Comparison of ENCODE assay signal across 10 cellular contexts in the genomic region with DNA sequence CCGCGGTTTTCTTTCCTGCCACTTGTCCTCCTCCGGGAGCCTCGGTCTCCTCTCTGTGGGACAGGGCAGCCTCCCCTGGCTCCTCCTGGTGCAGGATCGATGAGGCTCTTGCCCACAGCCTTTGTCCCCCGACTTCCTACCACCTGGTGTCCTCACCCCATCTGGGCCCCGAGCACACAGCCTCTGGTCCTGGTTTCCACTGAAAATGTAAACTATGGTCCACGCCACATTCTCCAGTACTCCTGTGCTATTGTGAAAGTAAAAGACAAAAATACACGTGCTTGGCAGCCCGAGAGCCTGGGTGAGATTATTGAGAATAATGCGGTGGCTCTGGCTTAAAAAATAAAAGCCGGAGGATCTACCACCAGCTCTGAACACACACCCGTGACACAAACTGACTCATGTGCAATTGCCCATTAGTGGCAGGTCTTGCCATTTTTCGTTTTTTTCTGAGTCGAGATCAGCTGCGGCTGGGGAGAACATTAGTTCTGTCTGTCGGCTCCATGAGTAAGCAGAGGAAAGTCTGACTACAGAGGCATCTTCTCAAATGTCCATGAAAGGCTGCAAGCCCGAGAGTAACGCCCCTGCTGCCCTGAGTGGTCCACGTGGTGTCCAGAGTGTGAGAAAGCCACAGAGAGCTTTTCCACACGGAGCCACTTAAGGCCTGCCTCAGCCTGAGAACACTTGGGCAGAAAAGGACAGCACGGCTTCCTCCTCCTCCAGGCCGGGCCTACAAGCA. TPM values are rescaled to one million over a fixed set of nuclear protein-coding genes. Genes with fewer than 3 reads are reported as not detected.
DNase-seq lines count a peak whose midpoint lies in the region; ATAC-seq and TF ChIP-seq lines count a peak whose summit lies in the region.
"Had no signal": no experiment of that assay in that cellular context is flagged by ENCODE, and none has a peak within 500 bp of the region (broad histone marks: within the 10 kb centered on the region; RNA-seq: fewer than 3 reads in every experiment).

No MANE protein-coding gene starts in this region.

- ATAC-seq in IMR-90 (ENCODE audit: low read depth), result peak; percentile 86
- ATAC-seq: HCT116; stimulated activated naive CD8-positive, alpha-beta T cell treated with anti-CD3 and anti-CD28 coated beads, Interleukin-15, Interleukin-2, amounts not matched to agents 100 U/mL and 50 U/mL, for 24 hours had no signal

- H3K9me3 ChIP-seq in IMR-90 (ENCODE audit: control insufficient read depth, insufficient read depth, low read length), result no peaks in the 10 kb centered on the region
- peaks cover 0 to 23% (median 3%) of the 10 kb centered on the region in 4 donors for H3K9me3 ChIP-seq in tibial nerve

- peak overlapping the region; percentile 96 for H2BK20ac ChIP-seq in IMR-90 (ENCODE audit: low read depth, low read length)

- H3K79me1 ChIP-seq in IMR-90 (ENCODE audit: low read depth in 1 of 2, low read length in 2 of 2), result peaks cover 6 to 55% of the 10 kb centered on the region in 2 experiments; a peak in 3 of 4 replicates

- peak overlapping the region; percentile 95 for H3K14ac ChIP-seq in IMR-90 (replicated peaks; ENCODE audit: low read depth, low read length)

- CTCF ChIA-PET in IMR-90 (lab: Yijun Ruan, JAX), result no interaction called here

- peak overlapping the region; percentile 76 for H2AFZ ChIP-seq in IMR-90 (replicated peaks; ENCODE audit: low read length, poor library complexity)

- H3K36me3 ChIP-seq in IMR-90 (ENCODE audit: control insufficient read depth, insufficient read depth, low read length) (no peaks in the 10 kb centered on the region), tibial nerve (no peaks in the 10 kb centered on the region)

- peak overlapping the region; percentile 66 for H3K9ac ChIP-seq in IMR-90 (ENCODE audit: low read depth, low read length)

- BruUV-seq in IMR-90 (replicated peaks; lab: Mats Ljungman, UMichigan), result no TSS peak

- peak in 1 of 2 donors; percentile 75 for TF ChIP-seq EP300 in tibial nerve (IDR thresholded peaks at IDR 0.05)

- H4K20me1 ChIP-seq in IMR-90 (ENCODE audit: insufficient read depth, low read length), result 0 out of 2 replicates have a peak, but pooled peaks cover 3% of the 10 kb centered on the region

- H3K4me2 ChIP-seq in IMR-90 (ENCODE audit: low read depth, low read length), result peak overlapping the region; percentile 69

- peaks cover 24% of the 10 kb centered on the region for H3K4me1 ChIP-seq in IMR-90 (ENCODE audit: control insufficient read depth, insufficient read depth, low read length)
- peaks cover 0 to 24% (median 3%) of the 10 kb centered on the region in 4 donors for H3K4me1 ChIP-seq in tibial nerve

- peak; percentile 76 for TF ChIP-seq POLR2A in IMR-90 (IDR thresholded peaks at IDR 0.05; ENCODE audit: low read depth, low read length)
- TF ChIP-seq POLR2A in tibial nerve (IDR thresholded peaks at IDR 0.05), result no peak

- peak overlapping the region; percentile 92 for H2AK9ac ChIP-seq in IMR-90 (replicated peaks; ENCODE audit: low read depth, low read length, poor library complexity)

- H3K4ac ChIP-seq in IMR-90 (ENCODE audit: low read depth, low read length), result peak overlapping the region; percentile 99

- peak overlapping the region; percentile 94 for H3K56ac ChIP-seq in IMR-90 (ENCODE audit: extremely low read depth, insufficient read depth, low read length)

- peak; percentile 99 for DNase-seq in IMR-90
- DNase-seq in dedifferentiated amniotic fluid mesenchymal stem cell (ENCODE audit: extremely low spot score), result peak; percentile 97
- DNase-seq in mesenteric fat pad (ENCODE audit: low spot score), result peak; percentile 71
- DNase-seq in tibial nerve (ENCODE audit: low spot score in 2 of 2), result peak; percentile 61 to 71
- no peak for DNase-seq in activated CD4-positive, CD25-positive, alpha-beta regulatory T cell (lab: John Stamatoyannopoulos, UW)
- DNase-seq in NCI-H146 treated with DMSO at 0.1 percent for 48 hours (lab: John Stamatoyannopoulos, UW; ENCODE audit: unreplicated experiment), result no peak
- no peak for DNase-seq in germinal center (ENCODE audit: low spot score)
- DNase-seq: effector CD8-positive, alpha-beta T cell; stimulated activated naive CD8-positive, alpha-beta T cell treated with anti-CD3 and anti-CD28 coated beads, Interleukin-15, Interleukin-2, amounts not matched to agents 100 U/mL and 50 U/mL, for 24 hours had no signal

- H3K4me3 ChIP-seq in IMR-90 (ENCODE audit: insufficient read depth, low read depth, low read length) (peak overlapping the region; percentile 28), tibial nerve (peak overlapping the region in 1 of 4 donors; percentile 12)

- peak; percentile 22; the same call in 1 of the 2 replicates for TF ChIP-seq RAD21 in IMR-90 (IDR thresholded peaks at IDR 0.05; ENCODE audit: low read length)

- peak overlapping the region; percentile 98 for H4K91ac ChIP-seq in IMR-90 (ENCODE audit: insufficient read depth, low read depth, low read length)

- POLR2A ChIA-PET in IMR-90 (lab: Charles Lee; ENCODE audit: unreplicated experiment), result interaction anchor here (0.6 to 1.3 kb wide), 7 partner anchors 13 to 134 kb away, joined by 3 to 6 read pairs (median 4); no protein-coding TSS in a partner anchor

- H2BK15ac ChIP-seq in IMR-90 (ENCODE audit: low read depth, low read length), result peak overlapping the region; percentile 89; the same call in 2 of the 3 replicates

- H4K5ac ChIP-seq in IMR-90 (ENCODE audit: low read depth, low read length), result peak overlapping the region; percentile 63

- H3K27ac ChIP-seq in IMR-90 (ENCODE audit: insufficient read depth, low read length) (peak overlapping the region; percentile 92), tibial nerve (peak overlapping the region; percentile 76 to 89 (median 85))

- H2BK5ac ChIP-seq in IMR-90 (ENCODE audit: low read depth, low read length, poor library complexity, severe bottlenecking), result peak overlapping the region; percentile 87

- dilution Hi-C loops in IMR-90 (cut with HindIII; ENCODE audit: low sequenced_read_pairs, unreplicated experiment), result no loop called here

- TF ChIP-seq CTCF in IMR-90 (conservative IDR thresholded peaks at IDR 0.05; ENCODE audit: low read depth, low read length), result 0 out of 2 replicates have a peak, but pooled peaks have one; percentile 0
- TF ChIP-seq CTCF in tibial nerve (IDR thresholded peaks at IDR 0.05), result no peak

- 8% methylated on average over 5 of the region's 23 CpGs; no CpG with 5 or more reads in 1 of the 2 experiments for WGBS in IMR-90 (ENCODE audit: extremely low coverage in 2 of 2, insufficient read length in 1 of 2), 2 experiments
- WGBS in tibial nerve, 2 donors, result 64 to 66% methylated on average over 23 of the region's 23 CpGs

- peak overlapping the region; percentile 72 for H3K18ac ChIP-seq in IMR-90 (ENCODE audit: low read depth, low read length)

- H3K9me1 ChIP-seq in IMR-90 (ENCODE audit: insufficient read depth, low read length), result peaks cover 25% of the 10 kb centered on the region

- H2BK120ac ChIP-seq in IMR-90 (ENCODE audit: low read depth, low read length), result peak overlapping the region; percentile 98

- H3K23ac ChIP-seq in IMR-90 (ENCODE audit: low read depth, low read length), result peak overlapping the region; percentile 66

- in situ Hi-C loops in IMR-90 (cut with MboI; ENCODE audit: low sequenced_read_pairs), result loop anchor here (5.0 kb wide), 1 partner anchor 120 kb away; no protein-coding TSS in a partner anchor

- intact Hi-C loops in IMR-90 (cut with micrococcal nuclease), result loop anchor here (1.0 kb wide), 1 partner anchor 43 kb away; no protein-coding TSS in a partner anchor

- H3K27me3 ChIP-seq in IMR-90 (ENCODE audit: control insufficient read depth, insufficient read depth, low read length), result no peaks in the 10 kb centered on the region
- H3K27me3 ChIP-seq in tibial nerve, result no peaks in the 10 kb centered on the region

- peak overlapping the region; percentile 70 to 90 for H4K8ac ChIP-seq in IMR-90 (ENCODE audit: low read depth in 2 of 2, low read length in 2 of 2)

- peak overlapping the region; percentile 99 for H2AK5ac ChIP-seq in IMR-90 (ENCODE audit: low read depth, low read length)

TF ChIP-seq in IMR-90, 13 proteins besides CTCF, POLR2A, EP300 and RAD21 (continues in another document):
- TF ChIP-seq BHLHE40 (IDR thresholded peaks at IDR 0.05; ENCODE audit: low read depth, low read length) (peak; percentile 90), CHD1 (IDR thresholded peaks at IDR 0.05; ENCODE audit: low read depth, low read length) (no peak; the same call in 1 of the 2 replicates), RCOR1 (IDR thresholded peaks at IDR 0.05; ENCODE audit: insufficient replicate concordance, low read length) (no peak), SMC3 (IDR thresholded peaks at IDR 0.05; ENCODE audit: low read depth, low read length) (no peak), RFX5 (IDR thresholded peaks at IDR 0.05; ENCODE audit: low read depth, low read length) (no peak), NFE2L2 (IDR thresholded peaks at IDR 0.05; ENCODE audit: low read depth, low read length) (peak; percentile 27; the same call in 1 of the 2 replicates), MAFK (IDR thresholded peaks at IDR 0.05; ENCODE audit: low read depth, low read length) (peak; percentile 45; the same call in 1 of the 2 replicates), FOS (IDR thresholded peaks at IDR 0.05; ENCODE audit: low read depth, low read length) (peak; percentile 84), MXI1 (IDR thresholded peaks at IDR 0.05; ENCODE audit: borderline replicate concordance, low read depth, low read length) (peak; percentile 78; the same call in 1 of the 2 replicates), MAZ (IDR thresholded peaks at IDR 0.05; ENCODE audit: borderline replicate concordance, low read depth, low read length) (no peak; the same call in 1 of the 2 replicates), CEBPB (IDR thresholded peaks at IDR 0.05; ENCODE audit: low read depth, low read length) (peak; percentile 70)
- TF ChIP-seq, protein P1, sequence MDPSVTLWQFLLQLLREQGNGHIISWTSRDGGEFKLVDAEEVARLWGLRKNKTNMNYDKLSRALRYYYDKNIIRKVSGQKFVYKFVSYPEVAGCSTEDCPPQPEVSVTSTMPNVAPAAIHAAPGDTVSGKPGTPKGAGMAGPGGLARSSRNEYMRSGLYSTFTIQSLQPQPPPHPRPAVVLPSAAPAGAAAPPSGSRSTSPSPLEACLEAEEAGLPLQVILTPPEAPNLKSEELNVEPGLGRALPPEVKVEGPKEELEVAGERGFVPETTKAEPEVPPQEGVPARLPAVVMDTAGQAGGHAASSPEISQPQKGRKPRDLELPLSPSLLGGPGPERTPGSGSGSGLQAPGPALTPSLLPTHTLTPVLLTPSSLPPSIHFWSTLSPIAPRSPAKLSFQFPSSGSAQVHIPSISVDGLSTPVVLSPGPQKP (IDR thresholded peaks at IDR 0.05; ENCODE audit: borderline replicate concordance, low read depth, low read length), result no peak

RNA-seq across cellular contexts. Expression of a gene that starts 5.7 kb away (rescaled TPM):
- total RNA-seq in IMR-90 (2012; rRNA removed) (208 and 222 TPM in 2 replicates), mesenteric fat pad (735 TPM), tibial nerve (1,000 to 10,000 TPM in 1 of 4 donors, 100 to 1,000 TPM in 3; 470 to 1,210 (median 744) TPM)
- polyA plus RNA-seq in IMR-90 (2012; rRNA removed), result 1,065 and 1,165 TPM in 2 replicates
- 753 and 1,846 TPM in 2 replicates for polyA plus RNA-seq in IMR-90 (2012; cell fraction: cytosol; rRNA removed)
- polyA plus RNA-seq in IMR-90 (2012; cell fraction: nucleus; rRNA removed; ENCODE audit: low replicate concordance), result 2,830 and 5,552 TPM in 2 replicates

Comparison
In these comparisons a context has a peak if more than half of its experiments do, and no peak if none do; other contexts are left out.
1. DNase-seq: peak in IMR-90 (single experiment), dedifferentiated amniotic fluid mesenchymal stem cell (single experiment), mesenteric fat pad (single experiment) and tibial nerve (2 of 2); none in activated CD4-positive, CD25-positive, alpha-beta regulatory T cell (0 of 4), NCI-H146 treated with DMSO at 0.1 percent for 48 hours (single experiment) and germinal center (single experiment).